15 cellular contexts compared by ENCODE assay signal in genomic region chr9:12666813-12667212, GRCh38. TPM values are rescaled to one million over a fixed set of nuclear protein-coding genes. Genes with fewer than 3 reads are reported as not detected.
A peak's percentile ranks its signal among the peaks of the same experiment; 100 is the strongest.
DNase-seq lines count a peak whose midpoint lies in the region; ATAC-seq and TF ChIP-seq lines count a peak whose summit lies in the region.
"Had no signal": no experiment of that assay in that cellular context is flagged by ENCODE, and none has a peak within 500 bp of the region (broad histone marks: within the 10 kb centered on the region; RNA-seq: fewer than 3 reads in every experiment).

No MANE protein-coding gene starts in this region.

- DNase-seq in AG10803 (ENCODE audit: low read depth) (no peak), GM23338 (ENCODE audit: low spot score) (peak; percentile 66), RPMI7951 (ENCODE audit: low read depth) (peak; percentile 31), foreskin fibroblast (no peak), GF-D8 (lab: John Stamatoyannopoulos, UW) (no peak), anterior cingulate cortex (lab: John Stamatoyannopoulos, UW) (no peak)
- DNase-seq: activated CD4-positive, alpha-beta T cell treated with anti-CD3 and anti-CD28 coated beads for 1 hour; activated T-cell treated with anti-CD3 and anti-CD28 coated beads, Interleukin-2, amount 50 U/mL, for 4 hours; gastrocnemius medialis; naive thymus-derived CD8-positive, alpha-beta T cell; NCI-H1105 treated with DMSO at 0.1 percent for 48 hours; small intestine; SW 1271 had no signal

- H3K9me2 ChIP-seq in GM23338 (ENCODE audit: insufficient read depth): no peaks in the 10 kb centered on the region

- no peaks in the 10 kb centered on the region for H3K4me1 ChIP-seq in GM23338 (ENCODE audit: insufficient read depth)
- H3K4me1 ChIP-seq: gastrocnemius medialis had no signal

- H3K4me3 ChIP-seq in AG10803 (ENCODE audit: low read length): no peak overlapping the region
- no peak overlapping the region for H3K4me3 ChIP-seq in GM23338
- no peak overlapping the region for H3K4me3 ChIP-seq in foreskin fibroblast (ENCODE audit: low read depth in 1 of 2, low read length in 2 of 2)
- H3K4me3 ChIP-seq: gastrocnemius medialis had no signal

- no peaks in the 10 kb centered on the region for H3K36me3 ChIP-seq in GM23338 (ENCODE audit: insufficient read depth)
- H3K36me3 ChIP-seq: gastrocnemius medialis had no signal

- H3K27ac ChIP-seq in GM23338 (ENCODE audit: low read depth): no peak overlapping the region
- H3K27ac ChIP-seq: gastrocnemius medialis had no signal

- no peak overlapping the region for H3K4me3 Mint-ChIP-seq in GM23338
- H3K4me3 Mint-ChIP-seq: activated T-cell treated with anti-CD3 and anti-CD28 coated beads, Interleukin-2, amount 50 U/mL, for 4 hours; naive thymus-derived CD8-positive, alpha-beta T cell had no signal

- H4K20me1 ChIP-seq in GM23338 (replicated peaks; ENCODE audit: insufficient read depth): no peaks in the 10 kb centered on the region

- TF ChIP-seq CTCF in AG10803 (conservative IDR thresholded peaks at IDR 0.05; ENCODE audit: low read length) (0 out of 2 replicates have a peak, but pooled peaks have one; percentile 12), GM23338 (conservative IDR thresholded peaks at IDR 0.05; ENCODE audit: low read depth in 2 of 2) (peak; percentile 59 to 64), foreskin fibroblast (IDR thresholded peaks at IDR 0.05; ENCODE audit: low read depth, low read length) (peak; percentile 7)

- peaks cover 4% of the 10 kb centered on the region for H3K4me1 Mint-ChIP-seq in GM23338
- H3K4me1 Mint-ChIP-seq: naive thymus-derived CD8-positive, alpha-beta T cell had no signal

- no peak overlapping the region for H2AFZ ChIP-seq in GM23338

- no peaks in the 10 kb centered on the region for H3K27me3 Mint-ChIP-seq in GM23338 (ENCODE audit: insufficient read depth, low read depth, poor library complexity)
- H3K27me3 Mint-ChIP-seq: naive thymus-derived CD8-positive, alpha-beta T cell had no signal

- H3F3A ChIP-seq in GM23338 (replicated peaks; ENCODE audit: low read depth): no peaks in the 10 kb centered on the region

- no peak overlapping the region for H3K4me2 ChIP-seq in GM23338

- no peaks in the 10 kb centered on the region for H3K27me3 ChIP-seq in GM23338 (ENCODE audit: insufficient read depth)
- H3K27me3 ChIP-seq: gastrocnemius medialis had no signal

- H3K9me3 Mint-ChIP-seq in GM23338: no peaks in the 10 kb centered on the region; the same call in 2 of the 3 replicates

- H3K36me3 Mint-ChIP-seq in GM23338 (ENCODE audit: low read depth): no peaks in the 10 kb centered on the region
- H3K36me3 Mint-ChIP-seq: naive thymus-derived CD8-positive, alpha-beta T cell had no signal

- ATAC-seq in GM23338 (peak; percentile 73), HG02973 (IDR thresholded peaks at IDR 0.05; ENCODE audit: unreplicated experiment) (no peak), HG03095 (IDR thresholded peaks at IDR 0.05; ENCODE audit: unreplicated experiment) (no peak)
- ATAC-seq: activated T-cell treated with anti-CD3 and anti-CD28 coated beads, Interleukin-2, amount 50 U/mL, for 4 hours; gastrocnemius medialis; naive thymus-derived CD8-positive, alpha-beta T cell had no signal

- H3K27ac Mint-ChIP-seq in GM23338: no peak overlapping the region
- H3K27ac Mint-ChIP-seq: naive thymus-derived CD8-positive, alpha-beta T cell had no signal

- no peaks in the 10 kb centered on the region for H3K79me2 ChIP-seq in GM23338 (replicated peaks; ENCODE audit: insufficient read depth)

TF ChIP-seq in GM23338, 12 proteins besides CTCF, POLR2A, EP300 and RAD21 (continues in another document):
- TF ChIP-seq EZH2phosphoT487 (IDR thresholded peaks at IDR 0.05; ENCODE audit: unreplicated experiment): no peak
- TF ChIP-seq ZNF331 (CRISPR knock-in tag; IDR thresholded peaks at IDR 0.05; ENCODE audit: low read depth): no peak
- TF ChIP-seq, protein P1, sequence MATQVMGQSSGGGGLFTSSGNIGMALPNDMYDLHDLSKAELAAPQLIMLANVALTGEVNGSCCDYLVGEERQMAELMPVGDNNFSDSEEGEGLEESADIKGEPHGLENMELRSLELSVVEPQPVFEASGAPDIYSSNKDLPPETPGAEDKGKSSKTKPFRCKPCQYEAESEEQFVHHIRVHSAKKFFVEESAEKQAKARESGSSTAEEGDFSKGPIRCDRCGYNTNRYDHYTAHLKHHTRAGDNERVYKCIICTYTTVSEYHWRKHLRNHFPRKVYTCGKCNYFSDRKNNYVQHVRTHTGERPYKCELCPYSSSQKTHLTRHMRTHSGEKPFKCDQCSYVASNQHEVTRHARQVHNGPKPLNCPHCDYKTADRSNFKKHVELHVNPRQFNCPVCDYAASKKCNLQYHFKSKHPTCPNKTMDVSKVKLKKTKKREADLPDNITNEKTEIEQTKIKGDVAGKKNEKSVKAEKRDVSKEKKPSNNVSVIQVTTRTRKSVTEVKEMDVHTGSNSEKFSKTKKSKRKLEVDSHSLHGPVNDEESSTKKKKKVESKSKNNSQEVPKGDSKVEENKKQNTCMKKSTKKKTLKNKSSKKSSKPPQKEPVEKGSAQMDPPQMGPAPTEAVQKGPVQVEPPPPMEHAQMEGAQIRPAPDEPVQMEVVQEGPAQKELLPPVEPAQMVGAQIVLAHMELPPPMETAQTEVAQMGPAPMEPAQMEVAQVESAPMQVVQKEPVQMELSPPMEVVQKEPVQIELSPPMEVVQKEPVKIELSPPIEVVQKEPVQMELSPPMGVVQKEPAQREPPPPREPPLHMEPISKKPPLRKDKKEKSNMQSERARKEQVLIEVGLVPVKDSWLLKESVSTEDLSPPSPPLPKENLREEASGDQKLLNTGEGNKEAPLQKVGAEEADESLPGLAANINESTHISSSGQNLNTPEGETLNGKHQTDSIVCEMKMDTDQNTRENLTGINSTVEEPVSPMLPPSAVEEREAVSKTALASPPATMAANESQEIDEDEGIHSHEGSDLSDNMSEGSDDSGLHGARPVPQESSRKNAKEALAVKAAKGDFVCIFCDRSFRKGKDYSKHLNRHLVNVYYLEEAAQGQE (IDR thresholded peaks at IDR 0.05; ENCODE audit: unreplicated experiment): no peak
- no peak for TF ChIP-seq STAT1 (IDR thresholded peaks at IDR 0.05; ENCODE audit: unreplicated experiment)
- TF ChIP-seq ZNF114 (CRISPR knock-in tag; IDR thresholded peaks at IDR 0.05): no peak
- no peak for TF ChIP-seq ZNF462 (CRISPR knock-in tag; IDR thresholded peaks at IDR 0.05)
- no peak for TF ChIP-seq JUNB (IDR thresholded peaks at IDR 0.05; ENCODE audit: unreplicated experiment)
- TF ChIP-seq NANOG (IDR thresholded peaks at IDR 0.05; ENCODE audit: borderline replicate concordance): no peak

RNA-seq across cellular contexts. Expression of gene TYRP1, which starts 26.4 kb away (rescaled TPM):
- not detected in 2 replicates for total RNA-seq in GM23338 (2014; rRNA removed; shearing (Covaris generic))
- polyA plus RNA-seq in GM23338 (2016; fragmentation: Nextera tagmentation; extraction: Ambion mirVana): not detected in 2 replicates
- 0.68 and 1.1 TPM in 2 replicates for total RNA-seq in RPMI7951 (2014; rRNA removed; shearing (Covaris generic))
- total RNA-seq: activated T-cell treated with anti-CD3 and anti-CD28 coated beads, Interleukin-2, amount 50 U/mL, for 4 hours; naive thymus-derived CD8-positive, alpha-beta T cell had no signal
- polyA plus RNA-seq: naive thymus-derived CD8-positive, alpha-beta T cell had no signal

Comparison
In these comparisons a context has a peak if more than half of its experiments do, and no peak if none do; other contexts are left out.
1. DNase-seq: peak in GM23338 (single experiment) and RPMI7951 (single experiment); none in AG10803 (single experiment), foreskin fibroblast (0 of 2), GF-D8 (single experiment) and anterior cingulate cortex (0 of 58).
2. CTCF ChIP-seq: peak in every context shown above with its lines; median percentile 62 in GM23338; 12 in AG10803; 7 in foreskin fibroblast.